27 cellular contexts compared by ENCODE assay signal in the genomic region with DNA sequence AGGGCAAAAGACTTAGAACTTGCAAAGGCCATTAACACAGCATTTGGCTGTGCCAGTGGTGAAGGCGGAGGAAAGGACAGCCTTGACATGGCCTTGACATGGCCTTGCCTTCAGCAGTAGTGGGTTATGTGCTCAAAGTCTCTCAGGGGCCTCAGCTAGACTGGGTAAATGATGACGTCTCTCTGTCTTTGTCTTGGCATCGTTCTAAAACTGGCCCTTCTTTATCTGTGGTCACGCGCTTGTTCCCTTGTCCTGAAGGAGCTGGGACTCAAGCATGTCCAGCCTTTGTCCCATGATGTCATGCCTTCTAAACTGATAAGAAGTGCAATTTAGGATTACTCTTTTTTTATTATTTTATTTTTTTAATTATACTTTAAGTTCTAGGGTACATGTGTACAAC.
"Had no signal": no experiment of that assay in that cellular context is flagged by ENCODE, and none has a peak within 500 bp of the region (broad histone marks: within the 10 kb centered on the region; RNA-seq: fewer than 3 reads in every experiment).

No MANE protein-coding gene starts in this region.

- H3K4me3 Mint-ChIP-seq: naive B cell; naive thymus-derived CD8-positive, alpha-beta T cell; natural killer cell treated with Interleukin-12 subunit alpha and Interleukin-12 subunit beta and Interleukin-15 and Interleukin-18, amount 100 ng/mL, for 72 hours; neural progenitor cell; stimulated activated effector memory CD8-positive, alpha-beta T cell treated with anti-CD3 and anti-CD28 coated beads, Interleukin-12 subunit alpha, Interleukin-12 subunit beta, amount 100 ng/mL, for 72 hours; stimulated activated naive B cell treated with anti-CD40 and anti-IgM and Interleukin-4, amounts not matched to agents 10 μg/mL and 1 μg/mL and 100 μg/mL, for 72 hours; stimulated activated naive CD8-positive, alpha-beta T cell treated with anti-CD3 and anti-CD28 coated beads, Interleukin-15, Interleukin-2, amounts not matched to agents 100 ng/mL and 50 ng/mL, for 24 hours; type B pancreatic cell had no signal

- H3K36me3 Mint-ChIP-seq: naive B cell; naive thymus-derived CD8-positive, alpha-beta T cell; natural killer cell treated with Interleukin-12 subunit alpha and Interleukin-12 subunit beta and Interleukin-15 and Interleukin-18, amount 100 ng/mL, for 72 hours; neural progenitor cell; stimulated activated effector memory CD8-positive, alpha-beta T cell treated with anti-CD3 and anti-CD28 coated beads, Interleukin-12 subunit alpha, Interleukin-12 subunit beta, amount 100 ng/mL, for 72 hours; stimulated activated naive B cell treated with anti-CD40 and anti-IgM and Interleukin-4, amounts not matched to agents 10 μg/mL and 1 μg/mL and 100 μg/mL, for 72 hours; type B pancreatic cell had no signal

- H3K27ac Mint-ChIP-seq: naive B cell; naive thymus-derived CD8-positive, alpha-beta T cell; natural killer cell treated with Interleukin-12 subunit alpha and Interleukin-12 subunit beta and Interleukin-15 and Interleukin-18, amount 100 ng/mL, for 72 hours; neural progenitor cell; progenitor cell of endocrine pancreas; stimulated activated effector memory CD8-positive, alpha-beta T cell treated with anti-CD3 and anti-CD28 coated beads, Interleukin-12 subunit alpha, Interleukin-12 subunit beta, amount 100 ng/mL, for 72 hours; stimulated activated naive B cell treated with anti-CD40 and anti-IgM and Interleukin-4, amounts not matched to agents 10 μg/mL and 1 μg/mL and 100 μg/mL, for 72 hours; stimulated activated naive CD8-positive, alpha-beta T cell treated with anti-CD3 and anti-CD28 coated beads, Interleukin-15, Interleukin-2, amounts not matched to agents 100 ng/mL and 50 ng/mL, for 24 hours; type B pancreatic cell had no signal

- DNase-seq: naive B cell; naive thymus-derived CD8-positive, alpha-beta T cell; occipital lobe; ovary; posterior cingulate gyrus; psoas muscle; right lobe of liver; sigmoid colon; small intestine; stimulated activated CD4-positive, alpha-beta T cell treated with anti-CD3 and anti-CD28 coated beads, Interleukin-15, amount 100 ng/mL, for 24 hours; stimulated activated CD4-positive, alpha-beta T cell treated with anti-CD3 and anti-CD28 coated beads, Interleukin-2, amount 100 ng/mL, for 24 hours; stimulated activated CD4-positive, alpha-beta T cell treated with anti-CD3 and anti-CD28 coated beads, Interleukin-2, amount 100 ng/mL, for 48 hours; stimulated activated CD4-positive, alpha-beta T cell treated with anti-CD3 and anti-CD28 coated beads, Interleukin-4, amount 100 ng/mL, for 24 hours; stimulated activated naive B cell treated with anti-CD40 and anti-IgM and Interleukin-4, amounts not matched to agents 10 μg/mL and 1 μg/mL and 100 μg/mL, for 72 hours; stimulated activated naive CD4-positive, alpha-beta T cell treated with Interleukin-2 at 50 U/mL for 16 hours; stomach; tibial artery; transverse colon; upper lobe of right lung; uterus had no signal

- H3K4me1 Mint-ChIP-seq: naive B cell; naive thymus-derived CD8-positive, alpha-beta T cell; neural progenitor cell; stimulated activated effector memory CD8-positive, alpha-beta T cell treated with anti-CD3 and anti-CD28 coated beads, Interleukin-12 subunit alpha, Interleukin-12 subunit beta, amount 100 ng/mL, for 72 hours; stimulated activated naive B cell treated with anti-CD40 and anti-IgM and Interleukin-4, amounts not matched to agents 10 μg/mL and 1 μg/mL and 100 μg/mL, for 72 hours had no signal

- H3K9me3 Mint-ChIP-seq: stimulated activated naive CD8-positive, alpha-beta T cell treated with anti-CD3 and anti-CD28 coated beads, Interleukin-15, Interleukin-2, amounts not matched to agents 100 ng/mL and 50 ng/mL, for 24 hours; type B pancreatic cell had no signal

- H3K4me3 ChIP-seq: neural progenitor cell, ovary, psoas muscle, right lobe of liver, sigmoid colon, stomach, tibial artery, transverse colon, upper lobe of right lung, uterus had no signal

- H3K4me1 ChIP-seq: neural progenitor cell, parathyroid adenoma, psoas muscle, right lobe of liver, sigmoid colon, tibial artery, upper lobe of right lung, uterus had no signal

- H3K36me3 ChIP-seq: neural progenitor cell, ovary, right lobe of liver, sigmoid colon, stomach, tibial artery, transverse colon, upper lobe of right lung, uterus had no signal

- H3K27me3 ChIP-seq: neural progenitor cell, ovary, right lobe of liver, sigmoid colon, stomach, tibial artery, transverse colon, upper lobe of right lung, uterus had no signal

- H3K27ac ChIP-seq: neural progenitor cell, ovary, parathyroid adenoma, psoas muscle, right lobe of liver, sigmoid colon, stomach, tibial artery, transverse colon, upper lobe of right lung, uterus had no signal

- H3K27me3 Mint-ChIP-seq: naive B cell; progenitor cell of endocrine pancreas; stimulated activated naive CD8-positive, alpha-beta T cell treated with anti-CD3 and anti-CD28 coated beads, Interleukin-15, Interleukin-2, amounts not matched to agents 100 ng/mL and 50 ng/mL, for 24 hours; type B pancreatic cell had no signal

- H3K9me3 ChIP-seq: ovary, psoas muscle, right lobe of liver, sigmoid colon, tibial artery, transverse colon, upper lobe of right lung, uterus had no signal

- ATAC-seq: naive thymus-derived CD8-positive, alpha-beta T cell; natural killer cell treated with Interleukin-12 subunit alpha and Interleukin-12 subunit beta and Interleukin-15 and Interleukin-18, amount 100 ng/mL, for 72 hours; psoas muscle; right lobe of liver; stimulated activated effector memory CD8-positive, alpha-beta T cell treated with anti-CD3 and anti-CD28 coated beads, Interleukin-12 subunit alpha, Interleukin-12 subunit beta, amount 100 ng/mL, for 72 hours; stimulated activated naive B cell treated with anti-CD40 and anti-IgM and Interleukin-4, amounts not matched to agents 10 μg/mL and 1 μg/mL and 100 μg/mL, for 72 hours; upper lobe of right lung had no signal
